Comparison of ENCODE assay signal across 8 cellular contexts in the genomic region with DNA sequence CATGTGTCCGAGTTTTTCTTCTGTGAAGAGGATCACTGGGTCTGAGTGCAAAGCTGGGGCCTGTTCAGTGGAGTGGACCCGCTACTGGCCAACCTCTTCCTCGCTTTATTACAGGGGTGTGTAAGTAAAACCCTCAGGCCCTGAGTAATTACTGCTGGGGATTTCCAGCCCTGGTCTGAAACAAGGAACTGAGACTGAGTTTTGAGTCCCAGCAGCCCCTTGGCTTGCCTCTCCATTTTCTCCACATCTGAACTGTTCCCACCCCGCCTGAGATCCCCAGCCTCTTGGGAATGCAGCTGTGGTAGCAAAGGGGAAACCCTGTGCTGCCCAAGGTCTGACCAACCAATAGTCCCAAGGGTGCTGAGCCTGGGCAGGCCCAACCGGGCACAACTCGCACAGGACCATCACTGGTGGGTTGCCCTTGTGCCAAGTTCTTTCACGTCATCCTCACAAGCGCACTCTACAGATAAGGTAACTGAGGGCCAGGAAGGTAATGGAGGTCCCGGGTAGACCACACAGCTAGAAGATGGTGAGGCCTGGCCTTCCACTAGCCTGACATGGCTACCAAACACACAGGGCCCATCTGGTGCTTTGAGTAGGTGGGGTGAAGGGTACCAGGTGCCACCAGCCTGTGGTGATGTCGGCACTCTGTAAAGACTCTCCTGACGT.
A peak's percentile ranks its signal among the peaks of the same experiment; 100 is the strongest.
DNase-seq lines count a peak whose midpoint lies in the region; ATAC-seq, FAIRE-seq and TF ChIP-seq lines count a peak whose summit lies in the region.

No MANE protein-coding gene starts in this region.

- TF ChIP-seq CTCF in WERI-Rb-1 (IDR thresholded peaks at IDR 0.05; ENCODE audit: low read depth, low read length), result no peak

- peak overlapping the region; percentile 90 for H3K27ac ChIP-seq in WERI-Rb-1

- no peaks in the 10 kb centered on the region for H3K27me3 ChIP-seq in WERI-Rb-1 (ENCODE audit: insufficient read depth, low read depth, severe bottlenecking)

- no peak for FAIRE-seq in urothelium cell line (lab: Jason Lieb, UNC)

- H3K4me3 ChIP-seq in WERI-Rb-1 (ENCODE audit: low read depth, low read length), result no peak overlapping the region

- ATAC-seq in HG03039 (IDR thresholded peaks at IDR 0.05; ENCODE audit: unreplicated experiment), result peak; percentile 31

- H3K36me3 ChIP-seq in WERI-Rb-1, result no peaks in the 10 kb centered on the region; the same call in 1 of the 2 replicates

- H3K9me3 ChIP-seq in WERI-Rb-1 (ENCODE audit: severe bottlenecking), result no peaks in the 10 kb centered on the region

- DNase-seq in activated CD4-positive, alpha-beta T cell treated with anti-CD3 and anti-CD28 coated beads for 48 hours, result peak; percentile 56
- DNase-seq in activated CD4-positive, alpha-beta T cell treated with anti-CD3 and anti-CD28 coated beads for 1 hour, result no peak
- DNase-seq in WERI-Rb-1 (no peak), kidney tubule cell (ENCODE audit: low spot score) (peak; percentile 82), RKO (ENCODE audit: low spot score) (no peak), urothelium cell line (ENCODE audit: low spot score) (no peak), T1000 (lab: John Stamatoyannopoulos, UW) (no peak)

Comparison
In these comparisons a context has a peak if more than half of its experiments do, and no peak if none do; other contexts are left out.
1. DNase-seq: peak in activated CD4-positive, alpha-beta T cell treated with anti-CD3 and anti-CD28 coated beads for 48 hours (single experiment) and kidney tubule cell (single experiment); none in activated CD4-positive, alpha-beta T cell treated with anti-CD3 and anti-CD28 coated beads for 1 hour (single experiment), WERI-Rb-1 (single experiment), RKO (single experiment), urothelium cell line (single experiment) and T1000 (single experiment).